Comparison of ENCODE assay signal across 7 cellular contexts in the genomic region with DNA sequence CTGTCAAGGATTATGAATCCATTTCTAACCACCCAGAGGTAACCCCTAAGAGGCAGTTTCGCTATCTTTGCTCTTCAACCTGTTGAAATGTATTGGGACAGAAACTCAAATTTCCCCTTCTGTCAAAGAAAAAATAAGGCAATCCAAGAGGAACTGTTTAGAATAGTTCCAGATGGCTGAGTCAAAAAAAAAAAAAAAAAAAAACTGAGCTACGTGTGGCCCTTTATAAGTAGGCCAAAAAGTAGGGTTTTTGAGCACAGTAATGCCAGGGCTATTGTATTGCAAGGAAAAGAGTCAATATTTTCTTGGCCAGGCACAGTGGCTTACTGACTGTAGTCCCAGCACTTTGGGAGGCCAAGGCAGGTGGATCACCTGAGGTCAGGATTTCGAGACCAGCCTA.
"Had no signal": no experiment of that assay in that cellular context is flagged by ENCODE, and none has a peak within 500 bp of the region (broad histone marks: within the 10 kb centered on the region; RNA-seq: fewer than 3 reads in every experiment).

No MANE protein-coding gene starts in this region.

- ATAC-seq: K562 had no signal

- H2AFZ ChIP-seq: GM23248 had no signal

- DNase-seq: GM23248, GOT3, H9, HCEC 1CT, IMR-90, KG1 had no signal

- H3K4me3 ChIP-seq: GM23248, K562 had no signal

- H3K9ac ChIP-seq: GM23248 had no signal

- H3K27ac ChIP-seq: GM23248 had no signal
